Comparison of ENCODE assay signal across 8 cellular contexts in genomic region chr5:139637438-139638089, GRCh38. TPM values are rescaled to one million over a fixed set of nuclear protein-coding genes. Genes with fewer than 3 reads are reported as not detected.
DNase-seq lines count a peak whose midpoint lies in the region; ATAC-seq and TF ChIP-seq lines count a peak whose summit lies in the region.

No MANE protein-coding gene starts in this region.

- no peaks in the 10 kb centered on the region for H3K27me3 ChIP-seq in muscle layer of duodenum (ENCODE audit: low read depth, low read length)
- H3K27me3 ChIP-seq in transverse colon = no peaks in the 10 kb centered on the region

- peaks cover 18% of the 10 kb centered on the region for H3K36me3 Mint-ChIP-seq in activated CD4-positive, alpha-beta T cell treated with anti-CD3 and anti-CD28 coated beads for 36 hours (ENCODE audit: low read depth)
- H3K36me3 Mint-ChIP-seq in activated T-helper 17 cell treated with anti-CD3 and anti-CD28 coated beads, Interleukin-2, amount 50 U/mL, for 72 hours (ENCODE audit: low read depth) = peaks cover 24% of the 10 kb centered on the region

- no peaks in the 10 kb centered on the region for H3K9me3 Mint-ChIP-seq in activated CD4-positive, alpha-beta T cell treated with anti-CD3 and anti-CD28 coated beads for 36 hours (ENCODE audit: low read depth)
- no peaks in the 10 kb centered on the region for H3K9me3 Mint-ChIP-seq in activated T-helper 17 cell treated with anti-CD3 and anti-CD28 coated beads, Interleukin-2, amount 50 U/mL, for 72 hours

- CTCF ChIA-PET in activated CD4-positive, alpha-beta T cell treated with anti-CD3 and anti-CD28 coated beads for 36 hours (lab: Charles Lee) = interaction anchor here (0.6 to 2.4 kb wide), 9 partner anchors 10 to 128 kb away, joined by 3 to 16 read pairs (median 6); partner anchors contain the start of gene CXXC5

- in situ Hi-C loops in transverse colon (cut with MboI; ENCODE audit: low pct_ligation_motif_present in 1 of 4, low pct_unique_long_range_greater_than_20kb in 1 of 4, low sequenced_read_pairs in 3 of 4) = loop anchor here in 2 of 4 donors (10.0 to 25.0 kb wide), 2 partner anchors 57 to 125 kb away; no protein-coding TSS in a partner anchor

- peak overlapping the region; percentile 76 for H3K27ac ChIP-seq in muscle layer of duodenum (ENCODE audit: low read length)
- peak overlapping the region; percentile 86 to 96 (median 91) for H3K27ac ChIP-seq in transverse colon

- TF ChIP-seq CTCF in fibroblast of mammary gland (conservative IDR thresholded peaks at IDR 0.05; ENCODE audit: control insufficient read depth, insufficient read depth, low read depth, low read length) = no peak
- TF ChIP-seq CTCF in transverse colon (IDR thresholded peaks at IDR 0.05) = peak in 4 of 5 experiments; percentile 32 to 76 (median 49)

- peak; percentile 69 for DNase-seq in activated CD4-positive, alpha-beta T cell treated with anti-CD3 and anti-CD28 coated beads for 36 hours
- DNase-seq in activated CD4-positive, alpha-beta T cell treated with anti-CD3 and anti-CD28 coated beads for 1 hour = no peak
- peak; percentile 22 for DNase-seq in NCI-H524 treated with DMSO at 0.1 percent for 48 hours (lab: John Stamatoyannopoulos, UW)
- peak; percentile 74 for DNase-seq in fibroblast of mammary gland (ENCODE audit: low read depth)
- peak; percentile 85 for DNase-seq in transverse colon

- TF ChIP-seq POLR2A in transverse colon (IDR thresholded peaks at IDR 0.05) = no peak

- H3K4me3 Mint-ChIP-seq in activated CD4-positive, alpha-beta T cell treated with anti-CD3 and anti-CD28 coated beads for 36 hours = peak overlapping the region; percentile 38
- H3K4me3 Mint-ChIP-seq in activated T-helper 17 cell treated with anti-CD3 and anti-CD28 coated beads, Interleukin-2, amount 50 U/mL, for 72 hours = peak overlapping the region; percentile 48

- H3K4me1 Mint-ChIP-seq in activated CD4-positive, alpha-beta T cell treated with anti-CD3 and anti-CD28 coated beads for 36 hours = peaks cover 37% of the 10 kb centered on the region
- peaks cover 33% of the 10 kb centered on the region for H3K4me1 Mint-ChIP-seq in activated T-helper 17 cell treated with anti-CD3 and anti-CD28 coated beads, Interleukin-2, amount 50 U/mL, for 72 hours

- TF ChIP-seq EP300 in transverse colon (IDR thresholded peaks at IDR 0.05; ENCODE audit: low read depth) = no peak

- H3K27ac Mint-ChIP-seq in activated CD4-positive, alpha-beta T cell treated with anti-CD3 and anti-CD28 coated beads for 36 hours = no peak overlapping the region
- H3K27ac Mint-ChIP-seq in activated T-helper 17 cell treated with anti-CD3 and anti-CD28 coated beads, Interleukin-2, amount 50 U/mL, for 72 hours = peak overlapping the region; percentile 58

- POLR2A ChIA-PET in activated CD4-positive, alpha-beta T cell treated with anti-CD3 and anti-CD28 coated beads for 36 hours (lab: Charles Lee) = interaction anchor here (1.8 kb wide), 1 partner anchor 10 kb away, joined by 9 read pairs; the partner anchor contains the start of gene CXXC5

- intact Hi-C loops in activated CD4-positive, alpha-beta T cell treated with anti-CD3 and anti-CD28 coated beads for 36 hours (cut with DNase I, micrococcal nuclease) = loop anchor here (1.0 to 10.0 kb wide), 8 partner anchors 11 to 470 kb away; partner anchors contain the start of gene CXXC5 (in 2 of the 2)
- intact Hi-C loops in transverse colon (cut with DNase I; ENCODE audit: low total_unique reads) = loop anchor here (5.0 kb wide), 1 partner anchor 110 kb away; no protein-coding TSS in a partner anchor

- H3K4me1 ChIP-seq in muscle layer of duodenum (ENCODE audit: control insufficient read depth in 1 of 2, insufficient read depth in 2 of 2, low read length in 2 of 2) (peaks cover 25 to 31% of the 10 kb centered on the region in 2 donors), transverse colon (peaks cover 34 to 58% (median 48%) of the 10 kb centered on the region in 4 donors)

- H3K9me3 ChIP-seq in muscle layer of duodenum (ENCODE audit: control insufficient read depth in 1 of 2, low read length in 2 of 2) = no peaks in the 10 kb centered on the region
- H3K9me3 ChIP-seq in transverse colon = no peaks in the 10 kb centered on the region

- no peak for ATAC-seq in activated CD4-positive, alpha-beta T cell treated with anti-CD3 and anti-CD28 coated beads for 36 hours
- peak; percentile 27 for ATAC-seq in HG03097 (IDR thresholded peaks at IDR 0.05; ENCODE audit: low FRiP score, unreplicated experiment)
- ATAC-seq in activated T-helper 17 cell treated with anti-CD3 and anti-CD28 coated beads, Interleukin-2, amount 50 U/mL, for 72 hours (replicated peaks) = no peak

- H3K4me3 ChIP-seq in fibroblast of mammary gland (ENCODE audit: control insufficient read depth, low read depth, low read length) (peak overlapping the region; percentile 43), muscle layer of duodenum (ENCODE audit: low read depth in 1 of 2, low read length in 2 of 2) (peak overlapping the region; percentile 62), transverse colon (peak overlapping the region; percentile 30 to 60 (median 52))

- H3K36me3 ChIP-seq in muscle layer of duodenum (ENCODE audit: control insufficient read depth in 1 of 2, insufficient read depth in 2 of 2, low read length in 2 of 2) = peaks cover 0 to 5% of the 10 kb centered on the region in 2 donors
- H3K36me3 ChIP-seq in transverse colon = no peaks in the 10 kb centered on the region

- WGBS in transverse colon (ENCODE audit: low coverage in 1 of 2), 2 donors = 1% methylated on average over 35 of the region's 62 CpGs; no CpG with 5 or more reads in 1 of the 2 donors

- H3K27me3 Mint-ChIP-seq in activated CD4-positive, alpha-beta T cell treated with anti-CD3 and anti-CD28 coated beads for 36 hours = no peaks in the 10 kb centered on the region
- H3K27me3 Mint-ChIP-seq in activated T-helper 17 cell treated with anti-CD3 and anti-CD28 coated beads, Interleukin-2, amount 50 U/mL, for 72 hours = no peaks in the 10 kb centered on the region

RNA-seq across cellular contexts. Expression of gene CXXC5, which starts 10.6 kb away (rescaled TPM):
- 1 to 10 TPM in 1 of 2 experiments, under 1 TPM in 1; 0.82 to 1.1 TPM for total RNA-seq in activated CD4-positive, alpha-beta T cell treated with anti-CD3 and anti-CD28 coated beads for 36 hours
- 1 to 10 TPM in 1 of 2 donors, under 1 TPM in 1; 0.89 to 2.7 TPM for total RNA-seq in activated T-helper 17 cell treated with anti-CD3 and anti-CD28 coated beads, Interleukin-2, amount 50 U/mL, for 72 hours
- 10 to 100 TPM; 26.5 to 50.7 (median 36.2) TPM for total RNA-seq in transverse colon

Comparison
In these comparisons a context has a peak if more than half of its experiments do, and no peak if none do; other contexts are left out.
1. RNA of gene CXXC5, which starts 10.6 kb away (total RNA-seq): 26.5 to 50.7 TPM in transverse colon; 0.89 to 2.7 TPM in activated T-helper 17 cell treated with anti-CD3 and anti-CD28 coated beads, Interleukin-2, amount 50 U/mL, for 72 hours and 0.82 to 1.1 TPM in activated CD4-positive, alpha-beta T cell treated with anti-CD3 and anti-CD28 coated beads for 36 hours; every median in the first group is over 4 times any median in the second.
2. Peak in every context shown above with its lines, with median percentiles within 50 percentile points of each other: H3K4me3 ChIP-seq.